Comparison of ENCODE assay signal across 11 cellular contexts in genomic region chr1:17630048-17630830, GRCh38.
DNase-seq lines count a peak whose midpoint lies in the region; ATAC-seq and TF ChIP-seq lines count a peak whose summit lies in the region.
"Had no signal": no experiment of that assay in that cellular context is flagged by ENCODE, and none has a peak within 500 bp of the region (broad histone marks: within the 10 kb centered on the region; RNA-seq: fewer than 3 reads in every experiment).

No MANE protein-coding gene starts in this region.

- H3K27ac ChIP-seq in right lobe of liver (peak overlapping the region; percentile 45 to 64 (median 64)), substantia nigra (ENCODE audit: low read depth, low read length, poor library complexity, severe bottlenecking) (peak overlapping the region; percentile 42), mesendoderm (ENCODE audit: low read depth, low read length) (no peak overlapping the region), smooth muscle cell (ENCODE audit: low read depth) (no peak overlapping the region)

- intact Hi-C loops in right lobe of liver (cut with DNase I): no loop called here

- H2BK15ac ChIP-seq in mesendoderm (replicated peaks; ENCODE audit: low read depth): no peak overlapping the region

- H3K36me3 ChIP-seq in right lobe of liver: peaks cover 7 to 94% (median 50%) of the 10 kb centered on the region in 4 donors
- H3K36me3 ChIP-seq in mesendoderm (ENCODE audit: control insufficient read depth, insufficient read depth, low read length): no peaks in the 10 kb centered on the region
- H3K36me3 ChIP-seq in smooth muscle cell (ENCODE audit: low read depth): no peaks in the 10 kb centered on the region

- H3K9ac ChIP-seq in mesendoderm (ENCODE audit: low read length) (no peak overlapping the region), smooth muscle cell (ENCODE audit: low read depth) (no peak overlapping the region)

- peak overlapping the region in 1 of 3 donors; percentile 31 for H3K27ac Mint-ChIP-seq in IgD-negative memory B cell
- H3K27ac Mint-ChIP-seq: activated T-cell treated with anti-CD3 and anti-CD28 coated beads, Interleukin-2, amount 50 U/mL, for 24 hours had no signal

- H2BK5ac ChIP-seq in mesendoderm (ENCODE audit: low read length): no peak overlapping the region

- H3K36me3 Mint-ChIP-seq in IgD-negative memory B cell: peaks cover 1% of the 10 kb centered on the region

- H2AK5ac ChIP-seq in mesendoderm (ENCODE audit: low read length): no peak overlapping the region

- no peak overlapping the region for H2BK120ac ChIP-seq in mesendoderm (ENCODE audit: low read depth, low read length)

- H3K9me3 ChIP-seq in right lobe of liver: no peaks in the 10 kb centered on the region
- no peaks in the 10 kb centered on the region for H3K9me3 ChIP-seq in smooth muscle cell (replicated peaks; ENCODE audit: low read depth)

- H3K4me2 ChIP-seq in mesendoderm (ENCODE audit: low read length) (no peak overlapping the region), smooth muscle cell (no peak overlapping the region)

- no peaks in the 10 kb centered on the region for H3K79me2 ChIP-seq in mesendoderm (ENCODE audit: control insufficient read depth, insufficient read depth, low read length)
- no peaks in the 10 kb centered on the region for H3K79me2 ChIP-seq in smooth muscle cell (ENCODE audit: low read depth)

- H3K4ac ChIP-seq in mesendoderm (ENCODE audit: low read depth, low read length): no peak overlapping the region

- no peak overlapping the region for H3K18ac ChIP-seq in mesendoderm (ENCODE audit: low read length)

- no peaks in the 10 kb centered on the region for H3F3A ChIP-seq in smooth muscle cell (ENCODE audit: low read depth)

- H3K4me3 ChIP-seq in cardiac fibroblast (replicated peaks in 1 of 2; ENCODE audit: low read depth in 2 of 2, low read length in 2 of 2): no peak overlapping the region
- H3K4me3 ChIP-seq in right lobe of liver: no peak overlapping the region
- no peak overlapping the region for H3K4me3 ChIP-seq in mesendoderm (ENCODE audit: low read length)
- H3K4me3 ChIP-seq in smooth muscle cell: no peak overlapping the region

- ATAC-seq in right lobe of liver: peak; percentile 68 to 80 (median 70)

- H4K8ac ChIP-seq in mesendoderm (ENCODE audit: low read depth, low read length): no peak overlapping the region

- no peaks in the 10 kb centered on the region for H3K79me1 ChIP-seq in mesendoderm (ENCODE audit: low read length)

- WGBS in right lobe of liver (ENCODE audit: insufficient coverage, low coverage, low lambda C conversion rate, missing lambda C conversion rate): 15% methylated on average over 8 of the region's 16 CpGs
- no CpG with 5 or more reads among the region's 16 CpGs for WGBS in mesendoderm (ENCODE audit: extremely low coverage, insufficient coverage, low lambda C conversion rate)
- WGBS in smooth muscle cell (ENCODE audit: low lambda C conversion rate): 95% methylated on average over 16 of the region's 16 CpGs

- no peak overlapping the region for H4K5ac ChIP-seq in mesendoderm (ENCODE audit: low read length)

- H3K27me3 ChIP-seq in right lobe of liver: no peaks in the 10 kb centered on the region
- no peaks in the 10 kb centered on the region for H3K27me3 ChIP-seq in mesendoderm (ENCODE audit: insufficient read depth, low read length, poor library complexity)
- no peaks in the 10 kb centered on the region for H3K27me3 ChIP-seq in smooth muscle cell (ENCODE audit: low read depth)

- no peak overlapping the region for H3K23ac ChIP-seq in mesendoderm (ENCODE audit: low read length)

- peaks cover 0 to 15% (median 4%) of the 10 kb centered on the region in 4 donors for H3K4me1 ChIP-seq in right lobe of liver
- no peaks in the 10 kb centered on the region for H3K4me1 ChIP-seq in mesendoderm (ENCODE audit: control insufficient read depth, low read depth, low read length)
- no peaks in the 10 kb centered on the region for H3K4me1 ChIP-seq in smooth muscle cell (ENCODE audit: low read depth)

- TF ChIP-seq POLR2A in right lobe of liver (IDR thresholded peaks at IDR 0.05): no peak

- no peaks in the 10 kb centered on the region for H3K9me3 Mint-ChIP-seq in IgD-negative memory B cell
- H3K9me3 Mint-ChIP-seq: activated T-cell treated with anti-CD3 and anti-CD28 coated beads, Interleukin-2, amount 50 U/mL, for 24 hours had no signal

- peaks cover 14 to 17% (median 15%) of the 10 kb centered on the region in 3 donors for H3K4me1 Mint-ChIP-seq in IgD-negative memory B cell

- H4K20me1 ChIP-seq in smooth muscle cell (ENCODE audit: low read depth): no peaks in the 10 kb centered on the region

- H3K27me3 Mint-ChIP-seq in IgD-negative memory B cell: peaks cover 4% of the 10 kb centered on the region
- H3K27me3 Mint-ChIP-seq: activated T-cell treated with anti-CD3 and anti-CD28 coated beads, Interleukin-2, amount 50 U/mL, for 24 hours had no signal

- no peak overlapping the region for H3K56ac ChIP-seq in mesendoderm (ENCODE audit: low read length)

- TF ChIP-seq CTCF in cardiac fibroblast (IDR thresholded peaks at IDR 0.05; ENCODE audit: low read depth, low read length) (no peak), right lobe of liver (IDR thresholded peaks at IDR 0.05) (no peak), smooth muscle cell (IDR thresholded peaks at IDR 0.05; ENCODE audit: borderline replicate concordance, insufficient read depth, poor library complexity, severe bottlenecking) (no peak)

- no peak overlapping the region for H2AFZ ChIP-seq in smooth muscle cell (ENCODE audit: low read depth)

- H3K4me3 Mint-ChIP-seq in IgD-negative memory B cell: peak overlapping the region in 3 of 4 donors; percentile 8 to 89 (median 60)
- H3K4me3 Mint-ChIP-seq: activated T-cell treated with anti-CD3 and anti-CD28 coated beads, Interleukin-2, amount 50 U/mL, for 24 hours had no signal

- DNase-seq in cardiac fibroblast (ENCODE audit: low read depth in 2 of 2) (peak; percentile 73 to 74), right lobe of liver (peak; percentile 71 to 79 (median 73)), substantia nigra (lab: John Stamatoyannopoulos, UW) (peak in 23 of 49 donors; percentile 12 to 69 (median 27)), mesendoderm (no peak), smooth muscle cell (lab: John Stamatoyannopoulos, UW; ENCODE audit: unreplicated experiment) (no peak)
- no peak for DNase-seq in activated CD4-positive, alpha-beta T cell treated with anti-CD3 and anti-CD28 coated beads, Interleukin-2, amount 50 U/mL, for 4 hours
- DNase-seq in activated CD4-positive, alpha-beta T cell treated with anti-CD3 and anti-CD28 coated beads for 48 hours: no peak
- DNase-seq: activated T-cell treated with anti-CD3 and anti-CD28 coated beads, Interleukin-2, amount 50 U/mL, for 24 hours; effector memory CD4-positive, alpha-beta T cell; NCI-H1694 had no signal

Comparison
In these comparisons a context has a peak if more than half of its experiments do, and no peak if none do; other contexts are left out.
1. DNase-seq: peak in cardiac fibroblast (2 of 2) and right lobe of liver (3 of 3); none in mesendoderm (single experiment), activated CD4-positive, alpha-beta T cell treated with anti-CD3 and anti-CD28 coated beads, Interleukin-2, amount 50 U/mL, for 4 hours (0 of 2), smooth muscle cell (single experiment) and activated CD4-positive, alpha-beta T cell treated with anti-CD3 and anti-CD28 coated beads for 48 hours (single experiment).
2. H3K27ac ChIP-seq: peak in right lobe of liver (3 of 3) and substantia nigra (single experiment); none in mesendoderm (single experiment) and smooth muscle cell (single experiment).